In genomic region chr2:160621748-160622147, GRCh38 we compare ENCODE assay signal across 33 cellular contexts.
"Had no signal": no experiment of that assay in that cellular context is flagged by ENCODE, and none has a peak within 500 bp of the region (broad histone marks: within the 10 kb centered on the region; RNA-seq: fewer than 3 reads in every experiment).

No MANE protein-coding gene starts in this region.

- H3K4me3 ChIP-seq: body of pancreas, cardiac muscle cell, esophagus muscularis mucosa, gastrocnemius medialis, ovary, sigmoid colon, stomach, tibial artery, upper lobe of right lung had no signal

- H3K27ac Mint-ChIP-seq: activated naive CD4-positive, alpha-beta T cell treated with anti-CD3 and anti-CD28 coated beads, Interleukin-2, amount 50 U/mL, for 72 hours; activated T-cell treated with anti-CD3 and anti-CD28 coated beads, Interleukin-2, amount 50 U/mL, for 72 hours; endodermal cell; mesothelial cell of epicardium; naive B cell; nephron progenitor cell; progenitor cell of endocrine pancreas; stimulated activated naive B cell treated with anti-CD40 and anti-IgM and Interleukin-4, amounts not matched to agents 10 μg/mL and 1 μg/mL and 100 μg/mL, for 72 hours; T-helper 1 cell treated with Interleukin-12 subunit alpha and Interleukin-12 subunit beta and Interleukin-4 antibody, amounts not matched to agents 30 μg/mL and 1 μg/mL, for 36 hours had no signal

- H3K4me1 Mint-ChIP-seq: mesothelial cell of epicardium; nephron progenitor cell; stimulated activated naive B cell treated with anti-CD40 and anti-IgM and Interleukin-4, amounts not matched to agents 10 μg/mL and 1 μg/mL and 100 μg/mL, for 72 hours had no signal

- DNase-seq: activated CD4-positive, alpha-beta T cell treated with anti-CD3 and anti-CD28 coated beads for 4 hours; activated CD4-positive, alpha-beta T cell treated with anti-CD3 and anti-CD28 coated beads, Interleukin-2, amount 50 U/mL, for 4 hours; activated naive CD4-positive, alpha-beta T cell; activated T-cell treated with anti-CD3 and anti-CD28 coated beads for 4 hours; activated T-cell treated with anti-CD3 and anti-CD28 coated beads, Interleukin-2, amount 50 U/mL, for 72 hours; anterior cingulate cortex; body of pancreas; cerebellar nuclear complex; cortex of kidney; endodermal cell; gastrocnemius medialis; glutamatergic neuron; islet precursor cell; left cardiac atrium; mammary epithelial cell; naive B cell; nephron progenitor cell; ovary; sigmoid colon; stimulated activated CD4-positive, alpha-beta T cell treated with anti-CD3 and anti-CD28 coated beads, Interleukin-15, amount 100 ng/mL, for 24 hours; stimulated activated CD4-positive, alpha-beta T cell treated with anti-CD3 and anti-CD28 coated beads, Interleukin-2, amount 100 ng/mL, for 24 hours; stimulated activated naive B cell treated with anti-CD40 and anti-IgM and Interleukin-4, amounts not matched to agents 10 μg/mL and 1 μg/mL and 100 μg/mL, for 72 hours; stomach; T-helper 9 cell; tibial artery; upper lobe of right lung had no signal

- H3K27ac ChIP-seq: body of pancreas, cardiac muscle cell, esophagus muscularis mucosa, gastrocnemius medialis, ovary, sigmoid colon, stomach, tibial artery, upper lobe of right lung, VCaP had no signal

- ATAC-seq: activated naive CD4-positive, alpha-beta T cell treated with anti-CD3 and anti-CD28 coated beads, Interleukin-2, amount 50 U/mL, for 72 hours; activated T-cell treated with anti-CD3 and anti-CD28 coated beads, Interleukin-2, amount 50 U/mL, for 72 hours; body of pancreas; gastrocnemius medialis; left cardiac atrium; stimulated activated naive B cell treated with anti-CD40 and anti-IgM and Interleukin-4, amounts not matched to agents 10 μg/mL and 1 μg/mL and 100 μg/mL, for 72 hours; upper lobe of right lung had no signal

- H3K27me3 Mint-ChIP-seq: naive B cell, progenitor cell of endocrine pancreas had no signal

- H3K4me1 ChIP-seq: body of pancreas, esophagus muscularis mucosa, gastrocnemius medialis, sigmoid colon, stomach, tibial artery, upper lobe of right lung had no signal

- H3K27me3 ChIP-seq: body of pancreas, cardiac muscle cell, esophagus muscularis mucosa, gastrocnemius medialis, ovary, sigmoid colon, stomach, tibial artery, upper lobe of right lung had no signal

- H3K9me3 ChIP-seq: gastrocnemius medialis, ovary, stomach, tibial artery, upper lobe of right lung had no signal

- H3K36me3 Mint-ChIP-seq: activated naive CD4-positive, alpha-beta T cell treated with anti-CD3 and anti-CD28 coated beads, Interleukin-2, amount 50 U/mL, for 72 hours; naive B cell had no signal

- H3K36me3 ChIP-seq: cardiac muscle cell, esophagus muscularis mucosa, gastrocnemius medialis, ovary, sigmoid colon, stomach, tibial artery, upper lobe of right lung had no signal

- H3K4me3 Mint-ChIP-seq: activated T-cell treated with anti-CD3 and anti-CD28 coated beads, Interleukin-2, amount 50 U/mL, for 72 hours; endodermal cell; mesothelial cell of epicardium; naive B cell; nephron progenitor cell; stimulated activated naive B cell treated with anti-CD40 and anti-IgM and Interleukin-4, amounts not matched to agents 10 μg/mL and 1 μg/mL and 100 μg/mL, for 72 hours; T-helper 1 cell treated with Interleukin-12 subunit alpha and Interleukin-12 subunit beta and Interleukin-4 antibody, amounts not matched to agents 30 μg/mL and 1 μg/mL, for 36 hours had no signal
